In the genomic region with DNA sequence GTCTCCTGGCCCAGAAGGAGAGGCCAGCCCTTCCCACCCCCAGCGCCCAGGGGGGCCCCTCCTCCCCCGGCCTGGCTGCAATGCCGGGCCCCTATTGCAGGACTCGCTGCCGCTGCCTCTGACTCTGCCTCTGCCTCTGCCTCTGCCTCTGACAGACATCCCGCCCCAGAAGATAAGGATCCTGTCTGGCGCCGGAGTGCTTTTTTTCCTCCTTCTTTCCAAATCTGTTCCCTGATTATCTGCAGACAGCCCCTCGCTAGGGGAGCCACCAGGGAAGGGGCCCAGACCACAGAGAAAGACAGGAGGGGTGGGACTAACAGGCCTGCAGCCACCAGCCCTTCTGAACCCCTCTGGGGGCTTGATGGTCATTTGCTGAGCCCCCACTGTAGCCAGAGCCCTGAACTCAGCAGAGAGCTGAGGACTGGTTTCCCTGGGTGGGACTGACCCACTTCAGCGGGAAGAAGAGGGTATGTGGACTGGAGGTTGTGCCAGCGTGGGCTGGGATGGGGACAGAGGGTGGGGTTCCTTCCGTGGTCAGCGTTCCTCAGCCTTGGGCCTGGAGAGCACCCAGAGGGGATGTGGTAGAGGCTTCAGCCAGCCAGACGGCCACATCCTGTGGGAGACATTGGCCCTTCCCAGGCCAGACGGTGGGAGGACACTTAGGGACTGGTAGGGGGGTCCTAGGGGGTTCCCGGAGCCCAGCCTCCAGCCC, we compare ENCODE assay signal across 1 cellular context.
TF ChIP-seq lines count a peak whose summit lies in the region.

No MANE protein-coding gene starts in this region.

TF ChIP-seq in SK-N-SH treated with all-trans-retinoic acid at 6 μM for 48 hours, 23 proteins besides CTCF, POLR2A, EP300 and RAD21 (continued from another document):
- TF ChIP-seq, protein P1, sequence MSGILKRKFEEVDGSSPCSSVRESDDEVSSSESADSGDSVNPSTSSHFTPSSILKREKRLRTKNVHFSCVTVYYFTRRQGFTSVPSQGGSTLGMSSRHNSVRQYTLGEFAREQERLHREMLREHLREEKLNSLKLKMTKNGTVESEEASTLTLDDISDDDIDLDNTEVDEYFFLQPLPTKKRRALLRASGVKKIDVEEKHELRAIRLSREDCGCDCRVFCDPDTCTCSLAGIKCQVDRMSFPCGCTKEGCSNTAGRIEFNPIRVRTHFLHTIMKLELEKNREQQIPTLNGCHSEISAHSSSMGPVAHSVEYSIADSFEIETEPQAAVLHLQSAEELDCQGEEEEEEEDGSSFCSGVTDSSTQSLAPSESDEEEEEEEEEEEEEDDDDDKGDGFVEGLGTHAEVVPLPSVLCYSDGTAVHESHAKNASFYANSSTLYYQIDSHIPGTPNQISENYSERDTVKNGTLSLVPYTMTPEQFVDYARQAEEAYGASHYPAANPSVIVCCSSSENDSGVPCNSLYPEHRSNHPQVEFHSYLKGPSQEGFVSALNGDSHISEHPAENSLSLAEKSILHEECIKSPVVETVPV (CRISPR knock-in tag; IDR thresholded peaks at IDR 0.05) = no peak
- peak; percentile 78; the same call in 1 of the 2 replicates for TF ChIP-seq TCF4 (CRISPR knock-in tag; IDR thresholded peaks at IDR 0.05; ENCODE audit: borderline replicate concordance)
